Comparison of ENCODE assay signal across 9 cellular contexts in genomic region chr7:22481726-22482125, GRCh38. TPM values are rescaled to one million over a fixed set of nuclear protein-coding genes. Genes with fewer than 3 reads are reported as not detected.
A peak's percentile ranks its signal among the peaks of the same experiment; 100 is the strongest.
DNase-seq lines count a peak whose midpoint lies in the region; ATAC-seq lines count a peak whose summit lies in the region.
"Had no signal": no experiment of that assay in that cellular context is flagged by ENCODE, and none has a peak within 500 bp of the region (broad histone marks: within the 10 kb centered on the region; RNA-seq: fewer than 3 reads in every experiment).

No MANE protein-coding gene starts in this region.

- peak; percentile 32 for DNase-seq in AG08395 (ENCODE audit: low spot score)
- peak; percentile 44 to 92 for DNase-seq in dermis microvascular lymphatic vessel endothelial cell (ENCODE audit: low read depth in 2 of 2)
- no peak for DNase-seq in activated gamma-delta T cell treated with Interleukin-2 at 50 U/mL for 16 hours
- no peak for DNase-seq in NK-92 (lab: John Stamatoyannopoulos, UW; ENCODE audit: unreplicated experiment)
- no peak for DNase-seq in activated CD8-positive, alpha-beta memory T cell treated with anti-CD3 and anti-CD28 coated beads, Interleukin-2, amount 50 U/mL, for 48 hours
- no peak for DNase-seq in NCI-H1930 (lab: John Stamatoyannopoulos, UW)
- DNase-seq: DMS79 treated with DMSO at 0.1 percent for 48 hours had no signal

- ATAC-seq in GM18858 (IDR thresholded peaks at IDR 0.05; ENCODE audit: unreplicated experiment) (peak; percentile 79), HG03159 (IDR thresholded peaks at IDR 0.05; ENCODE audit: unreplicated experiment) (peak; percentile 67)

RNA-seq across cellular contexts. Expression of gene STEAP1B, which starts 18.3 kb away (rescaled TPM):
- 2.9 and 10.9 TPM in 2 replicates for total RNA-seq in dermis microvascular lymphatic vessel endothelial cell

Comparison
In these comparisons a context has a peak if more than half of its experiments do, and no peak if none do; other contexts are left out.
1. DNase-seq: peak in AG08395 (single experiment) and dermis microvascular lymphatic vessel endothelial cell (2 of 2); none in activated gamma-delta T cell treated with Interleukin-2 at 50 U/mL for 16 hours (single experiment), NK-92 (single experiment), activated CD8-positive, alpha-beta memory T cell treated with anti-CD3 and anti-CD28 coated beads, Interleukin-2, amount 50 U/mL, for 48 hours (single experiment) and NCI-H1930 (0 of 2).